Comparison of ENCODE assay signal across 8 cellular contexts in the genomic region with DNA sequence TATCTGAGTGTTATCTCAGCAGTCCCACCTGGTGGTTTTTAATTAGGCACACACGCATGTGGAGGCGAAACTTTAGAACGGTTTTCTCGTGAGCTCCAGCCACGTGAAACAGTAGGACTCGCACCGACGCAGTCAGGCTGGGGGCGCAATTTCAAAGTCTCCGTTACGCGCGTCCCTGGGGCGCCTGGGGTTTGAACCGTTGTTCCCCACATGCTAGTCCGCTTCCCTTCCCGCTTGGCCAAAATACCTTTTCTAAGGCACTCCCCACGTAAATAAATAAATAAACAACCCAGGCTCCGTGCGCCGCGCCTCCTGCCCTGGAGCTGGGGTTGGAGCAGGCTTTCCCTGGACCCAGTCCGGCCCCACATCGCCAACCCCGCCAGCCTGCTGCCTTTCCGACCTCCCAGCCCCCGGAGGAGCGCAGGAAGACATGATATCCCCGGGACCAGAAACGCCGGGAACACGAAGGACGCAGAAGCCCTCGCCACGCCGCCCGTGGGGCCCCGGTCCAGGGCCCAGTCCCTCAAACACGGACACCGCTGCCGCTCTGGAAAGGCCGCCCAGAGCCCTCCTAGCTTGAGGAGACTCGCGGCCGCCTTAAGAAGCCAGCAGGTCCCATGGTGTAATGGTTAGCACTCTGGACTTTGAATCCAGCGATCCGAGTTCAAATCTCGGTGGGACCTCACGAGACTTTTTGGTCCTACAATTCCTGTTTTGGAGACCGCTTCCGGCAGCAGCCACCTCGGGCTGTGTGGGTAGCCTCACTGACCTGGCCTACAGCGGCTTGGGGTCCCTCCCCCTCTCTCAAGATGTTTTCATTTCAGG. TPM values are rescaled to one million over a fixed set of nuclear protein-coding genes. Genes with fewer than 3 reads are reported as not detected.
DNase-seq lines count a peak whose midpoint lies in the region; ATAC-seq and TF ChIP-seq lines count a peak whose summit lies in the region.

No MANE protein-coding gene starts in this region.

- H3K4me3 ChIP-seq in cardiac fibroblast (replicated peaks in 1 of 2; ENCODE audit: low read depth in 2 of 2, low read length in 2 of 2), result peak overlapping the region; percentile 73 to 86

- POLR2A ChIA-PET in WTC11 (lab: Charles Lee), result interaction anchor here (0.8 to 1.1 kb wide), 3 partner anchors 12 to 323 kb away, joined by 3 read pairs; no protein-coding TSS in a partner anchor

- peak overlapping the region; percentile 96 for H3K4me3 Mint-ChIP-seq in WTC11

- H3K27ac Mint-ChIP-seq in WTC11, result peak overlapping the region; percentile 98

- peak; percentile 52 for ATAC-seq in GM18907 (IDR thresholded peaks at IDR 0.05; ENCODE audit: unreplicated experiment)
- ATAC-seq in HG03175 (IDR thresholded peaks at IDR 0.05; ENCODE audit: unreplicated experiment), result peak; percentile 49
- peak; percentile 68 for ATAC-seq in WTC11

- CTCF ChIA-PET in WTC11 (lab: Charles Lee), result interaction anchor here (0.5 to 4.1 kb wide), 13 partner anchors 10 to 364 kb away, joined by 3 to 26 read pairs (median 4); a partner anchor contains a TSS

- peak; percentile 53 for DNase-seq in AG08396 (ENCODE audit: low spot score)
- DNase-seq in NCI-H2227 treated with DMSO at 0.1 percent for 48 hours (lab: John Stamatoyannopoulos, UW), result peak; percentile 94
- DNase-seq in WTC11 (ENCODE audit: low spot score), result peak; percentile 91
- DNase-seq in cardiac fibroblast (ENCODE audit: low read depth in 2 of 2), result peak; percentile 90 to 97
- DNase-seq in iris pigment epithelial cell (ENCODE audit: low read depth), result peak; percentile 88
- DNase-seq in stimulated activated CD4-positive, alpha-beta T cell treated with anti-CD3 and anti-CD28 coated beads, Interleukin-12 subunit alpha, Interleukin-12 subunit beta, amount 100 ng/mL, for 4 hours, result peak; percentile 94

- TF ChIP-seq CTCF in WTC11 (IDR thresholded peaks at IDR 0.05) (no peak), cardiac fibroblast (IDR thresholded peaks at IDR 0.05; ENCODE audit: low read depth, low read length) (peak; percentile 15)

- no peaks in the 10 kb centered on the region; the same call in 1 of the 2 replicates for H3K27me3 Mint-ChIP-seq in WTC11 (ENCODE audit: low read depth)

- H3K4me1 Mint-ChIP-seq in WTC11, result peaks cover 10% of the 10 kb centered on the region

- no peaks in the 10 kb centered on the region for H3K36me3 Mint-ChIP-seq in WTC11

- H3K9me3 Mint-ChIP-seq in WTC11, result no peaks in the 10 kb centered on the region

TF ChIP-seq in WTC11, 78 proteins besides CTCF, POLR2A, EP300 and RAD21 (continues in another document):
- peak; percentile 84 for TF ChIP-seq MYBL2 (CRISPR knock-in tag; IDR thresholded peaks at IDR 0.05)
- TF ChIP-seq, protein P1, sequence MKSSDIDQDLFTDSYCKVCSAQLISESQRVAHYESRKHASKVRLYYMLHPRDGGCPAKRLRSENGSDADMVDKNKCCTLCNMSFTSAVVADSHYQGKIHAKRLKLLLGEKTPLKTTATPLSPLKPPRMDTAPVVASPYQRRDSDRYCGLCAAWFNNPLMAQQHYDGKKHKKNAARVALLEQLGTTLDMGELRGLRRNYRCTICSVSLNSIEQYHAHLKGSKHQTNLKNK (CRISPR knock-in tag; IDR thresholded peaks at IDR 0.05), result no peak
- TF ChIP-seq EMX1 (CRISPR knock-in tag; IDR thresholded peaks at IDR 0.05), result peak; percentile 69; the same call in 1 of the 2 replicates
- TF ChIP-seq, protein P2, sequence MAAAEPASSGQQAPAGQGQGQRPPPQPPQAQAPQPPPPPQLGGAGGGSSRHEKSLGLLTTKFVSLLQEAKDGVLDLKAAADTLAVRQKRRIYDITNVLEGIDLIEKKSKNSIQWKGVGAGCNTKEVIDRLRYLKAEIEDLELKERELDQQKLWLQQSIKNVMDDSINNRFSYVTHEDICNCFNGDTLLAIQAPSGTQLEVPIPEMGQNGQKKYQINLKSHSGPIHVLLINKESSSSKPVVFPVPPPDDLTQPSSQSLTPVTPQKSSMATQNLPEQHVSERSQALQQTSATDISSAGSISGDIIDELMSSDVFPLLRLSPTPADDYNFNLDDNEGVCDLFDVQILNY (CRISPR knock-in tag; IDR thresholded peaks at IDR 0.05), result 0 out of 2 replicates have a peak, but pooled peaks have one; percentile 34
- TF ChIP-seq TCF7 (CRISPR knock-in tag; IDR thresholded peaks at IDR 0.05; ENCODE audit: low read depth), result no peak
- TF ChIP-seq ZNF232 (CRISPR knock-in tag; IDR thresholded peaks at IDR 0.05), result 0 out of 2 replicates have a peak, but pooled peaks have one; percentile 40
- TF ChIP-seq, protein P3, sequence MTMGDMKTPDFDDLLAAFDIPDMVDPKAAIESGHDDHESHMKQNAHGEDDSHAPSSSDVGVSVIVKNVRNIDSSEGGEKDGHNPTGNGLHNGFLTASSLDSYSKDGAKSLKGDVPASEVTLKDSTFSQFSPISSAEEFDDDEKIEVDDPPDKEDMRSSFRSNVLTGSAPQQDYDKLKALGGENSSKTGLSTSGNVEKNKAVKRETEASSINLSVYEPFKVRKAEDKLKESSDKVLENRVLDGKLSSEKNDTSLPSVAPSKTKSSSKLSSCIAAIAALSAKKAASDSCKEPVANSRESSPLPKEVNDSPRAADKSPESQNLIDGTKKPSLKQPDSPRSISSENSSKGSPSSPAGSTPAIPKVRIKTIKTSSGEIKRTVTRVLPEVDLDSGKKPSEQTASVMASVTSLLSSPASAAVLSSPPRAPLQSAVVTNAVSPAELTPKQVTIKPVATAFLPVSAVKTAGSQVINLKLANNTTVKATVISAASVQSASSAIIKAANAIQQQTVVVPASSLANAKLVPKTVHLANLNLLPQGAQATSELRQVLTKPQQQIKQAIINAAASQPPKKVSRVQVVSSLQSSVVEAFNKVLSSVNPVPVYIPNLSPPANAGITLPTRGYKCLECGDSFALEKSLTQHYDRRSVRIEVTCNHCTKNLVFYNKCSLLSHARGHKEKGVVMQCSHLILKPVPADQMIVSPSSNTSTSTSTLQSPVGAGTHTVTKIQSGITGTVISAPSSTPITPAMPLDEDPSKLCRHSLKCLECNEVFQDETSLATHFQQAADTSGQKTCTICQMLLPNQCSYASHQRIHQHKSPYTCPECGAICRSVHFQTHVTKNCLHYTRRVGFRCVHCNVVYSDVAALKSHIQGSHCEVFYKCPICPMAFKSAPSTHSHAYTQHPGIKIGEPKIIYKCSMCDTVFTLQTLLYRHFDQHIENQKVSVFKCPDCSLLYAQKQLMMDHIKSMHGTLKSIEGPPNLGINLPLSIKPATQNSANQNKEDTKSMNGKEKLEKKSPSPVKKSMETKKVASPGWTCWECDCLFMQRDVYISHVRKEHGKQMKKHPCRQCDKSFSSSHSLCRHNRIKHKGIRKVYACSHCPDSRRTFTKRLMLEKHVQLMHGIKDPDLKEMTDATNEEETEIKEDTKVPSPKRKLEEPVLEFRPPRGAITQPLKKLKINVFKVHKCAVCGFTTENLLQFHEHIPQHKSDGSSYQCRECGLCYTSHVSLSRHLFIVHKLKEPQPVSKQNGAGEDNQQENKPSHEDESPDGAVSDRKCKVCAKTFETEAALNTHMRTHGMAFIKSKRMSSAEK (CRISPR knock-in tag; IDR thresholded peaks at IDR 0.05; ENCODE audit: borderline replicate concordance), result peak; percentile 87; the same call in 1 of the 2 replicates
- peak; percentile 85 for TF ChIP-seq GABPB1 (CRISPR knock-in tag; IDR thresholded peaks at IDR 0.05)
- TF ChIP-seq, protein P4, sequence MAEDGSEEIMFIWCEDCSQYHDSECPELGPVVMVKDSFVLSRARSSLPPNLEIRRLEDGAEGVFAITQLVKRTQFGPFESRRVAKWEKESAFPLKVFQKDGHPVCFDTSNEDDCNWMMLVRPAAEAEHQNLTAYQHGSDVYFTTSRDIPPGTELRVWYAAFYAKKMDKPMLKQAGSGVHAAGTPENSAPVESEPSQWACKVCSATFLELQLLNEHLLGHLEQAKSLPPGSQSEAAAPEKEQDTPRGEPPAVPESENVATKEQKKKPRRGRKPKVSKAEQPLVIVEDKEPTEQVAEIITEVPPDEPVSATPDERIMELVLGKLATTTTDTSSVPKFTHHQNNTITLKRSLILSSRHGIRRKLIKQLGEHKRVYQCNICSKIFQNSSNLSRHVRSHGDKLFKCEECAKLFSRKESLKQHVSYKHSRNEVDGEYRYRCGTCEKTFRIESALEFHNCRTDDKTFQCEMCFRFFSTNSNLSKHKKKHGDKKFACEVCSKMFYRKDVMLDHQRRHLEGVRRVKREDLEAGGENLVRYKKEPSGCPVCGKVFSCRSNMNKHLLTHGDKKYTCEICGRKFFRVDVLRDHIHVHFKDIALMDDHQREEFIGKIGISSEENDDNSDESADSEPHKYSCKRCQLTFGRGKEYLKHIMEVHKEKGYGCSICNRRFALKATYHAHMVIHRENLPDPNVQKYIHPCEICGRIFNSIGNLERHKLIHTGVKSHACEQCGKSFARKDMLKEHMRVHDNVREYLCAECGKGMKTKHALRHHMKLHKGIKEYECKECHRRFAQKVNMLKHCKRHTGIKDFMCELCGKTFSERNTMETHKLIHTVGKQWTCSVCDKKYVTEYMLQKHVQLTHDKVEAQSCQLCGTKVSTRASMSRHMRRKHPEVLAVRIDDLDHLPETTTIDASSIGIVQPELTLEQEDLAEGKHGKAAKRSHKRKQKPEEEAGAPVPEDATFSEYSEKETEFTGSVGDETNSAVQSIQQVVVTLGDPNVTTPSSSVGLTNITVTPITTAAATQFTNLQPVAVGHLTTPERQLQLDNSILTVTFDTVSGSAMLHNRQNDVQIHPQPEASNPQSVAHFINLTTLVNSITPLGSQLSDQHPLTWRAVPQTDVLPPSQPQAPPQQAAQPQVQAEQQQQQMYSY (CRISPR knock-in tag; IDR thresholded peaks at IDR 0.05), result peak; percentile 32; the same call in 1 of the 2 replicates
- TF ChIP-seq HMGA2 (CRISPR knock-in tag; IDR thresholded peaks at IDR 0.05), result no peak
- 0 out of 2 replicates have a peak, but pooled peaks have one; percentile 65 for TF ChIP-seq TP53 (CRISPR knock-in tag; IDR thresholded peaks at IDR 0.05)
- no peak for TF ChIP-seq ELF4 (CRISPR knock-in tag; IDR thresholded peaks at IDR 0.05; ENCODE audit: low read depth)
- TF ChIP-seq PRRX2 (CRISPR knock-in tag; IDR thresholded peaks at IDR 0.05), result peak; percentile 14; the same call in 1 of the 2 replicates
- no peak; the same call in 1 of the 2 replicates for TF ChIP-seq ZNF263 (CRISPR knock-in tag; IDR thresholded peaks at IDR 0.05; ENCODE audit: low read depth)
- TF ChIP-seq ETV6 (CRISPR knock-in tag; IDR thresholded peaks at IDR 0.05), result peak; percentile 57; the same call in 1 of the 2 replicates
- TF ChIP-seq RORB (CRISPR knock-in tag; IDR thresholded peaks at IDR 0.05), result no peak
- no peak for TF ChIP-seq GTF2I (CRISPR knock-in tag; conservative IDR thresholded peaks at IDR 0.05)

RNA-seq across cellular contexts. Expression of a gene that starts 18.2 kb away (rescaled TPM):
- total RNA-seq in WTC11 (2021), result 0.34 to 0.70 TPM (median 0.50 TPM) in 3 replicates

RNA-seq across cellular contexts. Expression of a gene that starts 18.4 kb away (rescaled TPM):
- total RNA-seq in WTC11 (2021), result 1.2 to 1.6 TPM (median 1.5 TPM) in 3 replicates

RNA-seq across cellular contexts. Expression of a gene that starts 38.5 kb away (rescaled TPM):
- total RNA-seq in WTC11 (2021), result 0.81 to 1.1 TPM (median 0.85 TPM) in 3 replicates

RNA-seq across cellular contexts. Expression of a gene that starts 59.6 kb away (rescaled TPM):
- total RNA-seq in WTC11 (2021), result 0.02 to 0.04 TPM (median 0.02 TPM) in 3 replicates

Comparison
In these comparisons a context has a peak if more than half of its experiments do, and no peak if none do; other contexts are left out.
1. Peak in every context shown above with its lines: DNase-seq, ATAC-seq and H3K4me3 ChIP-seq.